ENCODE assay signal across 11 cellular contexts in genomic region chr15:66115568-66116206, GRCh38.
DNase-seq lines count a peak whose midpoint lies in the region; ATAC-seq lines count a peak whose summit lies in the region.
"Had no signal": no experiment of that assay in that cellular context is flagged by ENCODE, and none has a peak within 500 bp of the region (broad histone marks: within the 10 kb centered on the region; RNA-seq: fewer than 3 reads in every experiment).

No MANE protein-coding gene starts in this region.

- H3K23ac ChIP-seq in neuronal stem cell (ENCODE audit: low read depth, low read length, poor library complexity) = no peak overlapping the region

- H3K79me1 ChIP-seq in neuronal stem cell (ENCODE audit: low read depth, low read length) = no peaks in the 10 kb centered on the region

- H3K27ac ChIP-seq in neuronal stem cell (replicated peaks; ENCODE audit: low read length) = no peak overlapping the region
- H3K27ac ChIP-seq: esophagus squamous epithelium had no signal

- H3K27me3 ChIP-seq in neuronal stem cell (ENCODE audit: control insufficient read depth in 3 of 3, insufficient read depth in 3 of 3, low read depth in 1 of 3, low read length in 3 of 3) = peaks cover 0 to 58% (median 0%) of the 10 kb centered on the region in 3 experiments

- no peak overlapping the region for H3K4ac ChIP-seq in neuronal stem cell (ENCODE audit: low read length)

- no peak overlapping the region for H3K18ac ChIP-seq in neuronal stem cell (ENCODE audit: low read length)

- H3K4me1 Mint-ChIP-seq in activated naive CD4-positive, alpha-beta T cell treated with anti-CD3 and anti-CD28 coated beads for 36 hours (ENCODE audit: low read depth) = peaks cover 10% of the 10 kb centered on the region
- peaks cover 7 to 27% (median 8%) of the 10 kb centered on the region in 4 donors for H3K4me1 Mint-ChIP-seq in naive thymus-derived CD8-positive, alpha-beta T cell

- no peak overlapping the region for H2BK120ac ChIP-seq in neuronal stem cell (ENCODE audit: low read depth, low read length)

- no peak overlapping the region for H3K14ac ChIP-seq in neuronal stem cell (ENCODE audit: low read length)

- H2AK5ac ChIP-seq in neuronal stem cell (ENCODE audit: low read depth, low read length) = no peak overlapping the region

- no peak overlapping the region for H3K4me3 Mint-ChIP-seq in activated naive CD4-positive, alpha-beta T cell treated with anti-CD3 and anti-CD28 coated beads for 36 hours
- H3K4me3 Mint-ChIP-seq in naive thymus-derived CD8-positive, alpha-beta T cell = peak overlapping the region in 8 of 10 donors; percentile 26 to 63 (median 44)

- no peak overlapping the region for H2BK12ac ChIP-seq in neuronal stem cell (ENCODE audit: low read length)

- no peak overlapping the region for H3K9ac ChIP-seq in neuronal stem cell (ENCODE audit: low read depth, low read length, poor library complexity)

- no peaks in the 10 kb centered on the region for H3K36me3 ChIP-seq in neuronal stem cell (replicated peaks in 1 of 2; ENCODE audit: control insufficient read depth in 2 of 2, insufficient read depth in 2 of 2, low read length in 2 of 2)
- H3K36me3 ChIP-seq: esophagus squamous epithelium had no signal

- no peak overlapping the region for H2BK5ac ChIP-seq in neuronal stem cell (ENCODE audit: low read length)

- H3K9me3 Mint-ChIP-seq in activated naive CD4-positive, alpha-beta T cell treated with anti-CD3 and anti-CD28 coated beads for 36 hours = no peaks in the 10 kb centered on the region
- no peaks in the 10 kb centered on the region for H3K9me3 Mint-ChIP-seq in naive thymus-derived CD8-positive, alpha-beta T cell

- ATAC-seq in naive thymus-derived CD8-positive, alpha-beta T cell = peak; percentile 82 to 91

- CTCF ChIA-PET in activated naive CD4-positive, alpha-beta T cell treated with anti-CD3 and anti-CD28 coated beads for 36 hours (lab: Charles Lee) = no interaction called here

- H3K9me3 ChIP-seq in neuronal stem cell (replicated peaks in 1 of 2; ENCODE audit: control insufficient read depth in 2 of 2, insufficient read depth in 1 of 2, low read depth in 1 of 2, low read length in 2 of 2) = no peaks in the 10 kb centered on the region
- H3K9me3 ChIP-seq: esophagus squamous epithelium had no signal

- intact Hi-C loops in activated naive CD4-positive, alpha-beta T cell treated with anti-CD3 and anti-CD28 coated beads for 36 hours (cut with micrococcal nuclease) = no loop called here

- no CpG with 5 or more reads among the region's 18 CpGs for WGBS in neuronal stem cell (ENCODE audit: extremely low coverage in 2 of 2, insufficient read length in 2 of 2, insufficient replicate concordance in 1 of 2), 2 donors

- H3K36me3 Mint-ChIP-seq in activated naive CD4-positive, alpha-beta T cell treated with anti-CD3 and anti-CD28 coated beads for 36 hours (ENCODE audit: low read depth) = no peaks in the 10 kb centered on the region
- no peaks in the 10 kb centered on the region for H3K36me3 Mint-ChIP-seq in naive thymus-derived CD8-positive, alpha-beta T cell

- no peak overlapping the region for H3K4me3 ChIP-seq in neuronal stem cell (ENCODE audit: low read length in 2 of 2)
- H3K4me3 ChIP-seq: esophagus squamous epithelium had no signal

- DNase-seq in NCI-H748 (lab: John Stamatoyannopoulos, UW; ENCODE audit: unreplicated experiment) = peak; percentile 67
- no peak for DNase-seq in NCI-H748 treated with DMSO at 0.1 percent for 48 hours (lab: John Stamatoyannopoulos, UW)
- peak; percentile 76 for DNase-seq in NCI-H2171 (lab: John Stamatoyannopoulos, UW)
- DNase-seq in activated naive CD4-positive, alpha-beta T cell treated with anti-CD3 and anti-CD28 coated beads for 36 hours = peak; percentile 52
- peak in 8 of 10 donors; percentile 17 to 59 (median 44) for DNase-seq in naive thymus-derived CD8-positive, alpha-beta T cell
- DNase-seq in NCI-H2107 treated with DMSO at 0.1 percent for 48 hours (lab: John Stamatoyannopoulos, UW; ENCODE audit: unreplicated experiment) = no peak
- no peak for DNase-seq in neuronal stem cell (ENCODE audit: low spot score)
- no peak for DNase-seq in SW 1271 (lab: John Stamatoyannopoulos, UW)
- DNase-seq: esophagus squamous epithelium, NCI-H1092 treated with DMSO at 0.1 percent for 48 hours, occipital lobe had no signal

- H3K4me1 ChIP-seq in neuronal stem cell (ENCODE audit: control insufficient read depth in 2 of 2, insufficient read depth in 1 of 2, low read depth in 1 of 2, low read length in 2 of 2) = peaks cover 0 to 4% of the 10 kb centered on the region in 2 donors

- H3K27ac Mint-ChIP-seq in activated naive CD4-positive, alpha-beta T cell treated with anti-CD3 and anti-CD28 coated beads for 36 hours = no peak overlapping the region
- H3K27ac Mint-ChIP-seq in naive thymus-derived CD8-positive, alpha-beta T cell = peak overlapping the region; percentile 15 to 92 (median 64)

- H3K4me2 ChIP-seq in neuronal stem cell (ENCODE audit: insufficient read depth, low read length, poor library complexity, severe bottlenecking) = no peak overlapping the region

- no peak overlapping the region for H2BK15ac ChIP-seq in neuronal stem cell (ENCODE audit: low read length)

- no peak overlapping the region for H2AFZ ChIP-seq in neuronal stem cell (ENCODE audit: low read length)

- no peak overlapping the region for H4K8ac ChIP-seq in neuronal stem cell (ENCODE audit: low read depth, low read length)

- H3K27me3 Mint-ChIP-seq in activated naive CD4-positive, alpha-beta T cell treated with anti-CD3 and anti-CD28 coated beads for 36 hours (ENCODE audit: low read depth) = no peaks in the 10 kb centered on the region
- H3K27me3 Mint-ChIP-seq in naive thymus-derived CD8-positive, alpha-beta T cell = peaks cover 0 to 14% (median 4%) of the 10 kb centered on the region in 5 donors

- no peak overlapping the region for H4K91ac ChIP-seq in neuronal stem cell (ENCODE audit: low read depth, low read length, poor library complexity)

- POLR2A ChIA-PET in naive thymus-derived CD8-positive, alpha-beta T cell (lab: Charles Lee) = no interaction called here

Comparison
In these comparisons a context has a peak if more than half of its experiments do, and no peak if none do; other contexts are left out.
1. DNase-seq: peak in NCI-H748 (single experiment), NCI-H2171 (single experiment), activated naive CD4-positive, alpha-beta T cell treated with anti-CD3 and anti-CD28 coated beads for 36 hours (single experiment) and naive thymus-derived CD8-positive, alpha-beta T cell (8 of 10); none in NCI-H748 treated with DMSO at 0.1 percent for 48 hours (single experiment), NCI-H2107 treated with DMSO at 0.1 percent for 48 hours (single experiment), neuronal stem cell (single experiment) and SW 1271 (0 of 2).